In genomic region chr3:24185738-24186384, GRCh38 we compare ENCODE assay signal across 9 cellular contexts.
A peak's percentile ranks its signal among the peaks of the same experiment; 100 is the strongest.
DNase-seq lines count a peak whose midpoint lies in the region; ATAC-seq and TF ChIP-seq lines count a peak whose summit lies in the region.
"Had no signal": no experiment of that assay in that cellular context is flagged by ENCODE, and none has a peak within 500 bp of the region (broad histone marks: within the 10 kb centered on the region; RNA-seq: fewer than 3 reads in every experiment).

No MANE protein-coding gene starts in this region.

- POLR2A ChIA-PET in Panc1 (lab: Charles Lee): no interaction called here

- in situ Hi-C loops in Panc1 (cut with HindIII; ENCODE audit: low pct_unique_long_range_greater_than_20kb, low sequenced_read_pairs): no loop called here

- H3K36me3 ChIP-seq in Panc1 (ENCODE audit: control insufficient read depth, insufficient read depth, low read length): no peaks in the 10 kb centered on the region
- H3K36me3 ChIP-seq: BLaER1 treated with 17β-estradiol and CSF1 and Interleukin-3, amounts not matched to agents 10 nM and 100 nM had no signal

- intact Hi-C loops in Panc1 (cut with micrococcal nuclease; ENCODE audit: unreplicated experiment): loop anchor here (5.0 kb wide), 2 partner anchors 51 to 496 kb away; no protein-coding TSS in a partner anchor

- H3K27me3 ChIP-seq in Panc1 (ENCODE audit: control insufficient read depth, insufficient read depth, low read length): no peaks in the 10 kb centered on the region
- H3K27me3 ChIP-seq: BLaER1 treated with 17β-estradiol and CSF1 and Interleukin-3, amounts not matched to agents 10 nM and 100 nM had no signal

- ATAC-seq in GM19468 (IDR thresholded peaks at IDR 0.05; ENCODE audit: extremely low read depth, unreplicated experiment) (peak; percentile 40), HG03520 (IDR thresholded peaks at IDR 0.05; ENCODE audit: unreplicated experiment) (peak; percentile 92), Panc1 (peak; percentile 78), left lobe of liver (peak; percentile 72)
- peak; percentile 89 to 91 for ATAC-seq in stimulated activated naive B cell treated with anti-CD40 and anti-IgM and Interleukin-4, amounts not matched to agents 10 μg/mL and 1 μg/mL and 100 μg/mL, for 72 hours (replicated peaks)

- H3K9me3 ChIP-seq in Panc1 (ENCODE audit: control insufficient read depth, insufficient read depth, low read depth, low read length): no peaks in the 10 kb centered on the region
- H3K9me3 ChIP-seq: BLaER1 treated with 17β-estradiol and CSF1 and Interleukin-3, amounts not matched to agents 10 nM and 100 nM had no signal

- H3K36me3 Mint-ChIP-seq in stimulated activated naive B cell treated with anti-CD40 and anti-IgM and Interleukin-4, amounts not matched to agents 10 μg/mL and 1 μg/mL and 100 μg/mL, for 72 hours: no peaks in the 10 kb centered on the region

- DNase-seq in NCI-H1417 (lab: John Stamatoyannopoulos, UW) (peak; percentile 41 to 71 (median 47)), NCI-H1417 treated with DMSO at 0.1 percent for 48 hours (lab: John Stamatoyannopoulos, UW) (no peak), Panc1 (ENCODE audit: low read depth, low spot score) (peak; percentile 20), cerebellar cortex (ENCODE audit: low spot score) (peak; percentile 35), left lobe of liver (ENCODE audit: low spot score) (no peak)
- DNase-seq in stimulated activated naive B cell treated with anti-CD40 and anti-IgM and Interleukin-4, amounts not matched to agents 10 μg/mL and 1 μg/mL and 100 μg/mL, for 72 hours: peak; percentile 6

- peaks cover 0 to 9% of the 10 kb centered on the region in 2 donors for H3K4me1 Mint-ChIP-seq in stimulated activated naive B cell treated with anti-CD40 and anti-IgM and Interleukin-4, amounts not matched to agents 10 μg/mL and 1 μg/mL and 100 μg/mL, for 72 hours

- H3K27me3 Mint-ChIP-seq in stimulated activated naive B cell treated with anti-CD40 and anti-IgM and Interleukin-4, amounts not matched to agents 10 μg/mL and 1 μg/mL and 100 μg/mL, for 72 hours: no peaks in the 10 kb centered on the region

- TF ChIP-seq CTCF in Panc1 (IDR thresholded peaks at IDR 0.05): peak; percentile 74

- H3K9me3 Mint-ChIP-seq in stimulated activated naive B cell treated with anti-CD40 and anti-IgM and Interleukin-4, amounts not matched to agents 10 μg/mL and 1 μg/mL and 100 μg/mL, for 72 hours: no peaks in the 10 kb centered on the region

- no peak overlapping the region for H3K27ac Mint-ChIP-seq in stimulated activated naive B cell treated with anti-CD40 and anti-IgM and Interleukin-4, amounts not matched to agents 10 μg/mL and 1 μg/mL and 100 μg/mL, for 72 hours

- H3K4me1 ChIP-seq in Panc1 (ENCODE audit: control insufficient read depth, insufficient read depth, low read length): no peaks in the 10 kb centered on the region
- H3K4me1 ChIP-seq: BLaER1 treated with 17β-estradiol and CSF1 and Interleukin-3, amounts not matched to agents 10 nM and 100 nM had no signal

- BruUV-seq in Panc1 (replicated peaks; lab: Mats Ljungman, UMichigan): no TSS peak

- no peak overlapping the region for H3K27ac ChIP-seq in Panc1 (ENCODE audit: low read length)

- no peak overlapping the region for H3K4me3 Mint-ChIP-seq in stimulated activated naive B cell treated with anti-CD40 and anti-IgM and Interleukin-4, amounts not matched to agents 10 μg/mL and 1 μg/mL and 100 μg/mL, for 72 hours

- no peak overlapping the region for H3K4me3 ChIP-seq in Panc1 (ENCODE audit: low read depth in 2 of 2, low read length in 2 of 2)
- H3K4me3 ChIP-seq: BLaER1 treated with 17β-estradiol and CSF1 and Interleukin-3, amounts not matched to agents 10 nM and 100 nM had no signal

- CTCF ChIA-PET in Panc1 (lab: Charles Lee): interaction anchor here (0.6 kb wide), 1 partner anchor 1281 kb away, joined by 4 read pairs; no protein-coding TSS in a partner anchor

Comparison
In these comparisons a context has a peak if more than half of its experiments do, and no peak if none do; other contexts are left out.
1. DNase-seq: peak in NCI-H1417 (3 of 3), Panc1 (single experiment), cerebellar cortex (single experiment) and stimulated activated naive B cell treated with anti-CD40 and anti-IgM and Interleukin-4, amounts not matched to agents 10 μg/mL and 1 μg/mL and 100 μg/mL, for 72 hours (single experiment); none in NCI-H1417 treated with DMSO at 0.1 percent for 48 hours (single experiment) and left lobe of liver (single experiment).
2. ATAC-seq: peak in every context shown above with its lines; median percentile 92 in HG03520; 90 in stimulated activated naive B cell treated with anti-CD40 and anti-IgM and Interleukin-4, amounts not matched to agents 10 μg/mL and 1 μg/mL and 100 μg/mL, for 72 hours; 78 in Panc1; 72 in left lobe of liver; 40 in GM19468.